ENCODE assay signal across 1 cellular context in genomic region chr6:10695086-10695657, GRCh38.
TF ChIP-seq lines count a peak whose summit lies in the region.

No MANE protein-coding gene starts in this region.

TF ChIP-seq in HepG2, 621 proteins besides CTCF, POLR2A, EP300 and RAD21 (continues in another document):
- TF ChIP-seq SRF (IDR thresholded peaks at IDR 0.05; ENCODE audit: low read depth, low read length) (no peak), ZNF605 (CRISPR knock-in tag; IDR thresholded peaks at IDR 0.05) (0 out of 2 replicates have a peak, but pooled peaks have one; percentile 1), ZC3H4 (CRISPR knock-in tag; IDR thresholded peaks at IDR 0.05; ENCODE audit: borderline replicate concordance) (0 out of 2 replicates have a peak, but pooled peaks have one; percentile 45), ZBTB7B (CRISPR knock-in tag; IDR thresholded peaks at IDR 0.05) (0 out of 2 replicates have a peak, but pooled peaks have one; percentile 9), RORA (CRISPR knock-in tag; IDR thresholded peaks at IDR 0.05) (0 out of 2 replicates have a peak, but pooled peaks have one; percentile 15), ZNF234 (CRISPR knock-in tag; conservative IDR thresholded peaks at IDR 0.05) (0 out of 2 replicates have a peak, but pooled peaks have one; percentile 41), HDAC1 (CRISPR knock-in tag; IDR thresholded peaks at IDR 0.05) (peak; percentile 3; the same call in 1 of the 2 replicates), MAFK (conservative IDR thresholded peaks at IDR 0.05 in 1 of 2, IDR thresholded peaks at IDR 0.05 in 1 of 2; ENCODE audit: low read length in 2 of 2) (no peak), ERF (CRISPR knock-in tag; IDR thresholded peaks at IDR 0.05) (no peak; the same call in 1 of the 2 replicates), NFRKB (IDR thresholded peaks at IDR 0.05) (no peak), ZZZ3 (CRISPR knock-in tag; IDR thresholded peaks at IDR 0.05; ENCODE audit: borderline replicate concordance) (no peak), RBM22 (optimal IDR thresholded peaks at IDR 0.05; ENCODE audit: low read length) (no peak), ZFP36L1 (CRISPR knock-in tag; IDR thresholded peaks at IDR 0.05) (0 out of 2 replicates have a peak, but pooled peaks have one; percentile 64), ZFP90 (CRISPR knock-in tag; IDR thresholded peaks at IDR 0.05; ENCODE audit: borderline replicate concordance) (no peak), ZNF333 (CRISPR knock-in tag; IDR thresholded peaks at IDR 0.05; ENCODE audit: borderline replicate concordance) (no peak), CCDC6 (CRISPR knock-in tag; IDR thresholded peaks at IDR 0.05) (peak; percentile 44; the same call in 1 of the 2 replicates), RFX1 (IDR thresholded peaks at IDR 0.05) (no peak), ELF4 (CRISPR knock-in tag; IDR thresholded peaks at IDR 0.05; ENCODE audit: borderline replicate concordance) (0 out of 2 replicates have a peak, but pooled peaks have one; percentile 5), SETDB1 (CRISPR knock-in tag; IDR thresholded peaks at IDR 0.05; ENCODE audit: borderline replicate concordance) (no peak), SOX13 (IDR thresholded peaks at IDR 0.05) (no peak), SOX13 (CRISPR knock-in tag; conservative IDR thresholded peaks at IDR 0.05 in 1 of 2, IDR thresholded peaks at IDR 0.05 in 1 of 2) (no peak), ARNT (IDR thresholded peaks at IDR 0.05) (no peak), PITX1 (CRISPR knock-in tag; IDR thresholded peaks at IDR 0.05) (0 out of 2 replicates have a peak, but pooled peaks have one; percentile 2), PBX3 (CRISPR knock-in tag; IDR thresholded peaks at IDR 0.05; ENCODE audit: borderline replicate concordance) (no peak), ZHX2 (IDR thresholded peaks at IDR 0.05; ENCODE audit: low read depth) (no peak), ZHX2 (CRISPR knock-in tag; IDR thresholded peaks at IDR 0.05; ENCODE audit: borderline replicate concordance) (no peak), ZNF331 (CRISPR knock-in tag; IDR thresholded peaks at IDR 0.05) (no peak; the same call in 1 of the 2 replicates), PAX8 (CRISPR knock-in tag; IDR thresholded peaks at IDR 0.05; ENCODE audit: borderline replicate concordance) (no peak), ETS1 (CRISPR knock-in tag; IDR thresholded peaks at IDR 0.05) (no peak), RNF2 (conservative IDR thresholded peaks at IDR 0.05; ENCODE audit: low read depth) (0 out of 2 replicates have a peak, but pooled peaks have one; percentile 26), KDM5A (IDR thresholded peaks at IDR 0.05; ENCODE audit: borderline replicate concordance, low read length) (peak; percentile 93), HNRNPUL1 (IDR thresholded peaks at IDR 0.05; ENCODE audit: low read depth, low read length) (no peak), POGK (CRISPR knock-in tag; conservative IDR thresholded peaks at IDR 0.05) (peak; percentile 73; the same call in 1 of the 2 replicates), GFI1 (CRISPR knock-in tag; IDR thresholded peaks at IDR 0.05; ENCODE audit: borderline replicate concordance) (no peak), ZMYM3 (CRISPR knock-in tag; IDR thresholded peaks at IDR 0.05) (no peak)
- TF ChIP-seq, protein P1, sequence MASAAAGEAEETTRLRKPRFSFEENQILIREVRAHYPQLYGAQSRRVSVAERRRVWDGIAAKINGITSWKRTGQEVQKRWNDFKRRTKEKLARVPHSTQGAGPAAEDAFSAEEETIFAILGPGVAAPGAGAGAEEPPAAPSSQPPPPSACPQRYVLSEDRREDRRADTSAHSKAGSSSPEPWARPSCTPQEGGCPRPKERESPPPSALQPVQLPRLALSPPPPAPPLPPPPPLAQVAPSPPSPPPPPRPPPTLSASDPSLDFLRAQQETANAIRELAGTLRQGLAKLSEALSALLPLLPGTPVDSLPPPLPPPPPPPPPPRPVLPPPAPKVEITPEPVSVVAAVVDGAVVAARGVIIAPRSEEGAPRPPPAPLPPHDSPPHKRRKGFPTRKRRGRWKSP (CRISPR knock-in tag; IDR thresholded peaks at IDR 0.05) = peak; percentile 27; the same call in 1 of the 2 replicates
- TF ChIP-seq, protein P2, sequence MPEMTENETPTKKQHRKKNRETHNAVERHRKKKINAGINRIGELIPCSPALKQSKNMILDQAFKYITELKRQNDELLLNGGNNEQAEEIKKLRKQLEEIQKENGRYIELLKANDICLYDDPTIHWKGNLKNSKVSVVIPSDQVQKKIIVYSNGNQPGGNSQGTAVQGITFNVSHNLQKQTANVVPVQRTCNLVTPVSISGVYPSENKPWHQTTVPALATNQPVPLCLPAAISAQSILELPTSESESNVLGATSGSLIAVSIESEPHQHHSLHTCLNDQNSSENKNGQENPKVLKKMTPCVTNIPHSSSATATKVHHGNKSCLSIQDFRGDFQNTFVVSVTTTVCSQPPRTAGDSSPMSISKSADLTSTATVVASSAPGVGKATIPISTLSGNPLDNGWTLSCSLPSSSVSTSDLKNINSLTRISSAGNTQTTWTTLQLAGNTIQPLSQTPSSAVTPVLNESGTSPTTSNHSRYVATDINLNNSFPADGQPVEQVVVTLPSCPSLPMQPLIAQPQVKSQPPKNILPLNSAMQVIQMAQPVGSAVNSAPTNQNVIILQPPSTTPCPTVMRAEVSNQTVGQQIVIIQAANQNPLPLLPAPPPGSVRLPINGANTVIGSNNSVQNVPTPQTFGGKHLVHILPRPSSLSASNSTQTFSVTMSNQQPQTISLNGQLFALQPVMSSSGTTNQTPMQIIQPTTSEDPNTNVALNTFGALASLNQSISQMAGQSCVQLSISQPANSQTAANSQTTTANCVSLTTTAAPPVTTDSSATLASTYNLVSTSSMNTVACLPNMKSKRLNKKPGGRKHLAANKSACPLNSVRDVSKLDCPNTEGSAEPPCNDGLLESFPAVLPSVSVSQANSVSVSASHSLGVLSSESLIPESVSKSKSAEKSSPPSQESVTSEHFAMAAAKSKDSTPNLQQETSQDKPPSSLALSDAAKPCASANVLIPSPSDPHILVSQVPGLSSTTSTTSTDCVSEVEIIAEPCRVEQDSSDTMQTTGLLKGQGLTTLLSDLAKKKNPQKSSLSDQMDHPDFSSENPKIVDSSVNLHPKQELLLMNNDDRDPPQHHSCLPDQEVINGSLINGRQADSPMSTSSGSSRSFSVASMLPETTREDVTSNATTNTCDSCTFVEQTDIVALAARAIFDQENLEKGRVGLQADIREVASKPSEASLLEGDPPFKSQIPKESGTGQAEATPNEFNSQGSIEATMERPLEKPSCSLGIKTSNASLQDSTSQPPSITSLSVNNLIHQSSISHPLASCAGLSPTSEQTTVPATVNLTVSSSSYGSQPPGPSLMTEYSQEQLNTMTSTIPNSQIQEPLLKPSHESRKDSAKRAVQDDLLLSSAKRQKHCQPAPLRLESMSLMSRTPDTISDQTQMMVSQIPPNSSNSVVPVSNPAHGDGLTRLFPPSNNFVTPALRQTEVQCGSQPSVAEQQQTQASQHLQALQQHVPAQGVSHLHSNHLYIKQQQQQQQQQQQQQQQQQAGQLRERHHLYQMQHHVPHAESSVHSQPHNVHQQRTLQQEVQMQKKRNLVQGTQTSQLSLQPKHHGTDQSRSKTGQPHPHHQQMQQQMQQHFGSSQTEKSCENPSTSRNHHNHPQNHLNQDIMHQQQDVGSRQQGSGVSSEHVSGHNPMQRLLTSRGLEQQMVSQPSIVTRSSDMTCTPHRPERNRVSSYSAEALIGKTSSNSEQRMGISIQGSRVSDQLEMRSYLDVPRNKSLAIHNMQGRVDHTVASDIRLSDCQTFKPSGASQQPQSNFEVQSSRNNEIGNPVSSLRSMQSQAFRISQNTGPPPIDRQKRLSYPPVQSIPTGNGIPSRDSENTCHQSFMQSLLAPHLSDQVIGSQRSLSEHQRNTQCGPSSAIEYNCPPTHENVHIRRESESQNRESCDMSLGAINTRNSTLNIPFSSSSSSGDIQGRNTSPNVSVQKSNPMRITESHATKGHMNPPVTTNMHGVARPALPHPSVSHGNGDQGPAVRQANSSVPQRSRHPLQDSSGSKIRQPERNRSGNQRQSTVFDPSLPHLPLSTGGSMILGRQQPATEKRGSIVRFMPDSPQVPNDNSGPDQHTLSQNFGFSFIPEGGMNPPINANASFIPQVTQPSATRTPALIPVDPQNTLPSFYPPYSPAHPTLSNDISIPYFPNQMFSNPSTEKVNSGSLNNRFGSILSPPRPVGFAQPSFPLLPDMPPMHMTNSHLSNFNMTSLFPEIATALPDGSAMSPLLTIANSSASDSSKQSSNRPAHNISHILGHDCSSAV (CRISPR knock-in tag; IDR thresholded peaks at IDR 0.05; ENCODE audit: borderline replicate concordance) = no peak
- TF ChIP-seq, protein P3, sequence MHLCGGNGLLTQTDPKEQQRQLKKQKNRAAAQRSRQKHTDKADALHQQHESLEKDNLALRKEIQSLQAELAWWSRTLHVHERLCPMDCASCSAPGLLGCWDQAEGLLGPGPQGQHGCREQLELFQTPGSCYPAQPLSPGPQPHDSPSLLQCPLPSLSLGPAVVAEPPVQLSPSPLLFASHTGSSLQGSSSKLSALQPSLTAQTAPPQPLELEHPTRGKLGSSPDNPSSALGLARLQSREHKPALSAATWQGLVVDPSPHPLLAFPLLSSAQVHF (CRISPR knock-in tag; IDR thresholded peaks at IDR 0.05) = no peak
- TF ChIP-seq, protein P4, sequence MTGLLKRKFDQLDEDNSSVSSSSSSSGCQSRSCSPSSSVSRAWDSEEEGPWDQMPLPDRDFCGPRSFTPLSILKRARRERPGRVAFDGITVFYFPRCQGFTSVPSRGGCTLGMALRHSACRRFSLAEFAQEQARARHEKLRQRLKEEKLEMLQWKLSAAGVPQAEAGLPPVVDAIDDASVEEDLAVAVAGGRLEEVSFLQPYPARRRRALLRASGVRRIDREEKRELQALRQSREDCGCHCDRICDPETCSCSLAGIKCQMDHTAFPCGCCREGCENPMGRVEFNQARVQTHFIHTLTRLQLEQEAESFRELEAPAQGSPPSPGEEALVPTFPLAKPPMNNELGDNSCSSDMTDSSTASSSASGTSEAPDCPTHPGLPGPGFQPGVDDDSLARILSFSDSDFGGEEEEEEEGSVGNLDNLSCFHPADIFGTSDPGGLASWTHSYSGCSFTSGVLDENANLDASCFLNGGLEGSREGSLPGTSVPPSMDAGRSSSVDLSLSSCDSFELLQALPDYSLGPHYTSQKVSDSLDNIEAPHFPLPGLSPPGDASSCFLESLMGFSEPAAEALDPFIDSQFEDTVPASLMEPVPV (CRISPR knock-in tag; IDR thresholded peaks at IDR 0.05) = 0 out of 2 replicates have a peak, but pooled peaks have one; percentile 21
